ENCODE assay signal across 8 cellular contexts in the genomic region with DNA sequence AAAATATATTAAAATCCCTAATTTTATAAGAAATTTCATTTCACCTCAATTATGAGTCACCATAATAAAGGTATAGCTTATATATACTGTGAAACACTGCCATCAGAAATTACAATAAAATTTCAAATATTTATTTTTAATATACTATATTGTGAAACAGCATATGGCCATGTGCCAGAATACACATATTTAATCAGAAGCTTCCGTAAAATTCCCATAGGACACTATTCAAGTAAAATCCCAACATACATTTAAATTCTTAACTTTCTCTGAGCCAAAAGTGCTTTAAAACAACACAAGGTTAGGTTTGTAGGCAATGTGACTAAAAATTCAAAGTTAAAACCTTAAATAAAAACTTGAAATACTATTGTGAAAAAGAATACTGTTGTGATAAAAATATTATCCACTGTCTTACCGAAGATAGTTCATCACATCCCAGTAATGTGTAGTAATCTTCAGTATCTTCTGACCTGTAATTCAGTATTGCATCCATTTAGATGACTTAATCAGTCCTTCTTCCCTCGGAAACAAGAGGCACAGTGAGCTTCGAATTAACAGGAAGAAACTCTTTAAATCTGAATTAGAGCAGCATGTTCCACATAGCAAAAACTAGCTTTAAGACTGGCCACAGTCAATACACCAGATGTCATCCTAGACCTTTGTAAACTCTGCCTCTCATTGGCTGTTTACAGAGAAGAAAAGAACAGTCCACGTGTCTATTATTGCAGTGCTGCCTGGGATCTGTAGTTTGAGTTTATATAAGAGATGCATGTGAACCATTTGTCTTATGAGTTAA. TPM values are rescaled to one million over a fixed set of nuclear protein-coding genes. Genes with fewer than 3 reads are reported as not detected.
DNase-seq lines count a peak whose midpoint lies in the region; ATAC-seq, FAIRE-seq and TF ChIP-seq lines count a peak whose summit lies in the region.

TSS of gene DNAJC12 (minus strand) at position 670 of the 796 bp plus-strand sequence. CDS start at position 493, 177 bp downstream.

- FAIRE-seq in HTR-8/SVneo (lab: Jason Lieb, UNC) = no peak
- peak; percentile 28 for FAIRE-seq in HepG2 (lab: Jason Lieb, UNC)

- H3K4me1 ChIP-seq in OCI-LY3 (ENCODE audit: low read length) (no peaks in the 10 kb centered on the region), breast epithelium (no peaks in the 10 kb centered on the region), HepG2 (ENCODE audit: insufficient read depth, low read length) (peaks cover 32% of the 10 kb centered on the region)

- H2AFZ ChIP-seq in OCI-LY3 (ENCODE audit: low read depth, low read length) (peak within 1 kb of the TSS; percentile 83), HepG2 (ENCODE audit: low read length) (no peak within 1 kb of the TSS)

- ATAC-seq in GM18502 (IDR thresholded peaks at IDR 0.05; ENCODE audit: poor library complexity, unreplicated experiment) (peak; percentile 86), HepG2 (peak; percentile 99)

- peak; percentile 29 for DNase-seq in AG08395 (ENCODE audit: low spot score)
- peak; percentile 34 for DNase-seq in HTR-8/SVneo (ENCODE audit: insufficient read length, low spot score)
- no peak for DNase-seq in breast epithelium (ENCODE audit: low spot score in 2 of 2)
- peak; percentile 74 for DNase-seq in HepG2 (ENCODE audit: low spot score)
- DNase-seq in type B pancreatic cell (ENCODE audit: extremely low spot score, unreplicated experiment) = no peak
- no peak for DNase-seq in posterior cingulate gyrus

- TF ChIP-seq POLR2A in breast epithelium (IDR thresholded peaks at IDR 0.05) (no peak), HepG2 (IDR thresholded peaks at IDR 0.05; ENCODE audit: insufficient read depth in 1 of 2, low read depth in 2 of 2, low read length in 2 of 2) (peak in 1 of 2 experiments; percentile 66; a peak in 2 of 4 replicates)

- H3K4me3 Mint-ChIP-seq in type B pancreatic cell = peak within 1 kb of the TSS; percentile 88

- H3K4me2 ChIP-seq in OCI-LY3 (ENCODE audit: low read length) = peak within 1 kb of the TSS; percentile 28
- peak within 1 kb of the TSS; percentile 81 for H3K4me2 ChIP-seq in HepG2 (ENCODE audit: low read depth, low read length)

- H3K4me3 ChIP-seq in OCI-LY3 (ENCODE audit: low read length) (0 out of 2 replicates have a peak within 1 kb of the TSS, but pooled peaks have one; percentile 26), breast epithelium (peak within 1 kb of the TSS in 2 of 3 donors; percentile 43 to 60), HepG2 (replicated peaks in 1 of 3; ENCODE audit: insufficient read depth in 1 of 3, low read depth in 2 of 3, low read length in 3 of 3) (peak within 1 kb of the TSS; percentile 58 to 73 (median 66))

- in situ Hi-C loops in HepG2 (cut with HindIII; ENCODE audit: extremely low pct_ligation_motif_present, low pct_unique_long_range_greater_than_20kb) = no loop called here

- H3K36me3 ChIP-seq in OCI-LY3 (replicated peaks; ENCODE audit: low read depth, low read length) = no peaks in the 10 kb centered on the region
- no peaks in the 10 kb centered on the region for H3K36me3 ChIP-seq in breast epithelium
- no peaks in the 10 kb centered on the region; a peak in 1 of 5 replicates for H3K36me3 ChIP-seq in HepG2 (replicated peaks in 1 of 2; ENCODE audit: control insufficient read depth in 1 of 2, insufficient read depth in 2 of 2, low read length in 2 of 2)

- 15% methylated on average over 5 of the region's 5 CpGs for WGBS in HepG2 (ENCODE audit: low lambda C conversion rate)

- intact Hi-C loops in breast epithelium (cut with DNase I; ENCODE audit: low total_unique reads) (no loop called here), HepG2 (cut with micrococcal nuclease; ENCODE audit: unreplicated experiment) (loop anchor here (1.0 kb wide), 1 partner anchor 34 kb away; no protein-coding TSS in a partner anchor), posterior cingulate gyrus (cut with DNase I) (no loop called here)

- TF ChIP-seq CTCF in OCI-LY3 (IDR thresholded peaks at IDR 0.05; ENCODE audit: low read depth, low read length) (no peak), breast epithelium (IDR thresholded peaks at IDR 0.05) (no peak), HepG2 (CRISPR knock-in tag; IDR thresholded peaks at IDR 0.05) (peak; percentile 36; the same call in 1 of the 2 replicates), type B pancreatic cell (conservative IDR thresholded peaks at IDR 0.05) (no peak)

- H3K9ac ChIP-seq in OCI-LY3 (ENCODE audit: low read length) (no peak within 1 kb of the TSS), HepG2 (ENCODE audit: insufficient read depth, low read depth, low read length) (peak within 1 kb of the TSS; percentile 71)

- no peaks in the 10 kb centered on the region for H3K27me3 Mint-ChIP-seq in type B pancreatic cell

- TSS peak; percentile 84 for BruUV-seq in HepG2 (replicated peaks; lab: Mats Ljungman, UMichigan)

- H3K9me3 ChIP-seq in OCI-LY3 (ENCODE audit: insufficient read depth, low read length) = no peaks in the 10 kb centered on the region
- H3K9me3 ChIP-seq in breast epithelium = peaks cover 0 to 3% of the 10 kb centered on the region in 2 donors
- 0 out of 2 replicates have a peak, but pooled peaks cover 10% of the 10 kb centered on the region for H3K9me3 ChIP-seq in HepG2 (ENCODE audit: low read length)

- TF ChIP-seq EP300 in HepG2 (IDR thresholded peaks at IDR 0.05; ENCODE audit: low read depth in 2 of 2, low read length in 2 of 2) (no peak), HepG2 (CRISPR knock-in tag; IDR thresholded peaks at IDR 0.05; ENCODE audit: borderline replicate concordance) (no peak)

- TF ChIP-seq RAD21 in HepG2 (CRISPR knock-in tag; IDR thresholded peaks at IDR 0.05) = no peak

- H3K9me3 Mint-ChIP-seq in type B pancreatic cell = no peaks in the 10 kb centered on the region

- H3K27me3 ChIP-seq in OCI-LY3 (ENCODE audit: low read depth, low read length) = no peaks in the 10 kb centered on the region
- H3K27me3 ChIP-seq in breast epithelium = no peaks in the 10 kb centered on the region
- no peaks in the 10 kb centered on the region for H3K27me3 ChIP-seq in HepG2 (ENCODE audit: control insufficient read depth in 1 of 2, insufficient read depth in 2 of 2, low read length in 2 of 2)

- POLR2A ChIA-PET in HepG2 (lab: Yijun Ruan, JAX) = interaction anchor here (0.7 to 1.8 kb wide), 9 partner anchors 8 to 494 kb away, joined by 3 to 19 read pairs (median 4); partner anchors contain the start of gene HNRNPH3

- H3K79me2 ChIP-seq in OCI-LY3 (ENCODE audit: low read length) (no peaks in the 10 kb centered on the region), HepG2 (ENCODE audit: insufficient read depth, low read length) (peaks cover 39% of the 10 kb centered on the region)

- H3K4me1 Mint-ChIP-seq in type B pancreatic cell (ENCODE audit: unreplicated experiment) = peaks cover 5% of the 10 kb centered on the region

- H4K20me1 ChIP-seq in OCI-LY3 (ENCODE audit: insufficient read depth, low read length) (no peaks in the 10 kb centered on the region), HepG2 (ENCODE audit: insufficient read depth, low read length) (no peaks in the 10 kb centered on the region)

- H3K27ac ChIP-seq in OCI-LY3 (ENCODE audit: low read length) (no peak within 1 kb of the TSS), breast epithelium (peak within 1 kb of the TSS; percentile 26 to 48), HepG2 (ENCODE audit: extremely low read length, insufficient read depth, low read length) (peak within 1 kb of the TSS; percentile 59)

- H3K27ac Mint-ChIP-seq in type B pancreatic cell = peak within 1 kb of the TSS; percentile 61

- CTCF ChIA-PET in HepG2 (lab: Yijun Ruan, JAX; ENCODE audit: low intra/inter-chr PET ratio, low total read pairs) = no interaction called here

- H3K36me3 Mint-ChIP-seq in type B pancreatic cell = no peaks in the 10 kb centered on the region

TF ChIP-seq in HepG2, 621 proteins besides CTCF, POLR2A, EP300 and RAD21 (continues in another document):
- TF ChIP-seq ZSCAN30 (CRISPR knock-in tag; IDR thresholded peaks at IDR 0.05) (no peak), ZNF841 (CRISPR knock-in tag; IDR thresholded peaks at IDR 0.05; ENCODE audit: borderline replicate concordance) (no peak), ZNF792 (CRISPR knock-in tag; IDR thresholded peaks at IDR 0.05) (no peak), RELA (CRISPR knock-in tag; IDR thresholded peaks at IDR 0.05) (no peak), EZH2 (conservative IDR thresholded peaks at IDR 0.05; ENCODE audit: low read depth, low read length) (no peak)
- TF ChIP-seq, protein P1, sequence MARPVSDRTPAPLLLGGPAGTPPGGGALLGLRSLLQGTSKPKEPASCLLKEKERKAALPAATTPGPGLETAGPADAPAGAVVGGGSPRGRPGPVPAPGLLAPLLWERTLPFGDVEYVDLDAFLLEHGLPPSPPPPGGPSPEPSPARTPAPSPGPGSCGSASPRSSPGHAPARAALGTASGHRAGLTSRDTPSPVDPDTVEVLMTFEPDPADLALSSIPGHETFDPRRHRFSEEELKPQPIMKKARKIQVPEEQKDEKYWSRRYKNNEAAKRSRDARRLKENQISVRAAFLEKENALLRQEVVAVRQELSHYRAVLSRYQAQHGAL (CRISPR knock-in tag; IDR thresholded peaks at IDR 0.05; ENCODE audit: not compliant biosample characterization) = no peak

RNA-seq across cellular contexts. Expression of gene DNAJC12, which starts in this region (rescaled TPM):
- total RNA-seq in breast epithelium (10 to 100 TPM in 2 of 3 donors, under 1 TPM in 1; 0.96 to 49.8 (median 19.0) TPM), HepG2 (2016; rRNA removed; fragmentation: Illumina TruSeq; extraction: Trizol) (11.6 and 14.4 TPM in 2 replicates), type B pancreatic cell (ENCODE audit: low replicate concordance) (15.7 and 19.4 TPM in 2 replicates)
- total RNA-seq in HepG2 (2016; cell fraction: cytosol; rRNA removed; fragmentation: Illumina TruSeq; extraction: Trizol; ENCODE audit: low read depth) = 3.2 and 3.5 TPM in 2 replicates
- total RNA-seq in HepG2 (2016; cell fraction: insoluble cytoplasmic fraction; rRNA removed; fragmentation: Illumina TruSeq; extraction: Trizol) = 10.7 and 18.0 TPM in 2 replicates
- total RNA-seq in HepG2 (2016; cell fraction: membrane; rRNA removed; fragmentation: Illumina TruSeq; extraction: Trizol) = 5.5 and 7.4 TPM in 2 replicates
- total RNA-seq in HepG2 (2016; cell fraction: nucleus; rRNA removed; fragmentation: Illumina TruSeq; extraction: Trizol) = 4.7 and 5.1 TPM in 2 replicates
- 42.6 and 43.9 TPM in 2 replicates for polyA plus RNA-seq in HepG2 (2011; rRNA removed)
- polyA plus RNA-seq in HepG2 (2011; cell fraction: cytosol; rRNA removed) = 21.0 and 40.0 TPM in 2 replicates
- polyA plus RNA-seq in HepG2 (2011; cell fraction: nucleus; rRNA removed) = 7.5 and 15.1 TPM in 2 replicates
- polyA plus RNA-seq in HepG2 (2012) = 81.9 and 82.1 TPM in 2 replicates
- 1.9 and 3.5 TPM in 2 replicates for polyA plus RNA-seq in HepG2 (2016; cell fraction: cytosol; fragmentation: Illumina TruSeq; extraction: Trizol; ENCODE audit: low read depth)
- 13.4 and 19.0 TPM in 2 replicates for polyA plus RNA-seq in HepG2 (2016; cell fraction: insoluble cytoplasmic fraction; fragmentation: Illumina TruSeq; extraction: Trizol; ENCODE audit: low read depth)
- 3.8 and 4.2 TPM in 2 replicates for polyA plus RNA-seq in HepG2 (2016; cell fraction: membrane; fragmentation: Illumina TruSeq; extraction: Trizol; ENCODE audit: low read depth)
- 5.6 and 5.8 TPM in 2 replicates for polyA plus RNA-seq in HepG2 (2016; cell fraction: nucleus; fragmentation: Illumina TruSeq; extraction: Trizol; ENCODE audit: insufficient read depth, low read depth)
- 2.8 and 6.8 TPM in 2 replicates for polyA minus RNA-seq in HepG2 (2011; rRNA and poly(A)+ RNA removed; ENCODE audit: low replicate concordance)
- polyA minus RNA-seq in HepG2 (2011; cell fraction: cytosol; rRNA and poly(A)+ RNA removed) = 10.6 and 13.8 TPM in 2 replicates
- 10.3 and 17.5 TPM in 2 replicates for polyA minus RNA-seq in HepG2 (2011; cell fraction: nucleus; rRNA and poly(A)+ RNA removed)

Comparison
In these comparisons a context has a peak if more than half of its experiments do, and no peak if none do; other contexts are left out.
1. DNase-seq: peak in AG08395 (single experiment), HTR-8/SVneo (single experiment) and HepG2 (single experiment); none in breast epithelium (0 of 2), type B pancreatic cell (single experiment) and posterior cingulate gyrus (0 of 10).
2. Peak in every context shown above with its lines, with median percentiles within 50 percentile points of each other: H3K4me3 ChIP-seq.